Comparison of ENCODE assay signal across 1 cellular context in the genomic region with DNA sequence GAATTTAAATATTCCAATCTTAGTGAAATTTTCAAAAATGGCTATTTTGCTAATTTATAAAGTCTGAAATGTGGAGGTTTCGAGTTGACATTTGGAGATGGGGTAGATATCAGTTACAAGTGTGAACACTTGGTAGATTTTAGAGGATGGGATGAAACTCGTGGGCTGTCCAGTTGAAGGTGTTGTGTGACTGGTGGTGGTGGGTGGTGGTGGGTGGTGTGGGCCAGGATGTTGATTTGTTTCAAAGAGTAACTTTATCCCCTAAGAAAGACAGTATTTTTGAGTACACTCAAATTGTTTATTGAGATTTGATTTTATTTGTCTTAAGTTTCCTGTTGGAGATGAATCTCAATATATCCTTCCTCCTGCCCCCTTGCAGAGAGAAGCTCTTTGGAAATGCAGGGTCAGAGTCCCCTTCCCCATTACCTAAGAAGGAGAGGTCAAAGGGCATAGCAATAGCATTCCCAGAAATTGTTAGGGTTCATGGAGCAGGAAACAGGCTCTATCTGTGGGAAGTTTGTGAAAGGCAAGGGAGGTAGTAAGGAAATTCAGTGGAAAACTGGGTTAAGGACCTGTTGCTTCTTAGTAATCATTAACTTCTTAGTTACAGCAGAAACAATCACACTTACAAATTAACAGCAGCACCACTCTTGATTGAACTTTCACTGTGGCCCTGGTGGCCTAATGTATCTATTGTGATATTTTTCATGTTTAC.
TF ChIP-seq lines count a peak whose summit lies in the region.

No MANE protein-coding gene starts in this region.

TF ChIP-seq in HepG2, 621 proteins besides CTCF, POLR2A, EP300 and RAD21 (continued from another document and continues in another):
- TF ChIP-seq ZNF687 (CRISPR knock-in tag; IDR thresholded peaks at IDR 0.05): no peak
- no peak for TF ChIP-seq ZBTB33 (CRISPR knock-in tag; IDR thresholded peaks at IDR 0.05)
- no peak for TF ChIP-seq AGO2 (optimal IDR thresholded peaks at IDR 0.05; ENCODE audit: low read depth, low read length)
- TF ChIP-seq HOXA3 (CRISPR knock-in tag; IDR thresholded peaks at IDR 0.05): peak; percentile 40; the same call in 1 of the 2 replicates
- TF ChIP-seq KAT7 (CRISPR knock-in tag; IDR thresholded peaks at IDR 0.05; ENCODE audit: borderline replicate concordance): 0 out of 2 replicates have a peak, but pooled peaks have one; percentile 4
- peak; percentile 94 for TF ChIP-seq MED1 (CRISPR knock-in tag; IDR thresholded peaks at IDR 0.05)
- peak; percentile 72; the same call in 1 of the 2 replicates for TF ChIP-seq HHEX (CRISPR knock-in tag; IDR thresholded peaks at IDR 0.05)
- TF ChIP-seq ZNF557 (CRISPR knock-in tag; IDR thresholded peaks at IDR 0.05): no peak
- TF ChIP-seq PAF1 (CRISPR knock-in tag; IDR thresholded peaks at IDR 0.05): no peak
- no peak for TF ChIP-seq ZNF256 (CRISPR knock-in tag; conservative IDR thresholded peaks at IDR 0.05)
- no peak for TF ChIP-seq PLRG1 (conservative IDR thresholded peaks at IDR 0.05)
- TF ChIP-seq TOPORS (CRISPR knock-in tag; IDR thresholded peaks at IDR 0.05): no peak
- TF ChIP-seq ATAD3A (CRISPR knock-in tag; IDR thresholded peaks at IDR 0.05): no peak
- no peak for TF ChIP-seq NFE2L1 (CRISPR knock-in tag; IDR thresholded peaks at IDR 0.05; ENCODE audit: borderline replicate concordance)
- 0 out of 2 replicates have a peak, but pooled peaks have one; percentile 47 for TF ChIP-seq RERE (CRISPR knock-in tag; IDR thresholded peaks at IDR 0.05; ENCODE audit: low read depth)
- TF ChIP-seq, protein P1, sequence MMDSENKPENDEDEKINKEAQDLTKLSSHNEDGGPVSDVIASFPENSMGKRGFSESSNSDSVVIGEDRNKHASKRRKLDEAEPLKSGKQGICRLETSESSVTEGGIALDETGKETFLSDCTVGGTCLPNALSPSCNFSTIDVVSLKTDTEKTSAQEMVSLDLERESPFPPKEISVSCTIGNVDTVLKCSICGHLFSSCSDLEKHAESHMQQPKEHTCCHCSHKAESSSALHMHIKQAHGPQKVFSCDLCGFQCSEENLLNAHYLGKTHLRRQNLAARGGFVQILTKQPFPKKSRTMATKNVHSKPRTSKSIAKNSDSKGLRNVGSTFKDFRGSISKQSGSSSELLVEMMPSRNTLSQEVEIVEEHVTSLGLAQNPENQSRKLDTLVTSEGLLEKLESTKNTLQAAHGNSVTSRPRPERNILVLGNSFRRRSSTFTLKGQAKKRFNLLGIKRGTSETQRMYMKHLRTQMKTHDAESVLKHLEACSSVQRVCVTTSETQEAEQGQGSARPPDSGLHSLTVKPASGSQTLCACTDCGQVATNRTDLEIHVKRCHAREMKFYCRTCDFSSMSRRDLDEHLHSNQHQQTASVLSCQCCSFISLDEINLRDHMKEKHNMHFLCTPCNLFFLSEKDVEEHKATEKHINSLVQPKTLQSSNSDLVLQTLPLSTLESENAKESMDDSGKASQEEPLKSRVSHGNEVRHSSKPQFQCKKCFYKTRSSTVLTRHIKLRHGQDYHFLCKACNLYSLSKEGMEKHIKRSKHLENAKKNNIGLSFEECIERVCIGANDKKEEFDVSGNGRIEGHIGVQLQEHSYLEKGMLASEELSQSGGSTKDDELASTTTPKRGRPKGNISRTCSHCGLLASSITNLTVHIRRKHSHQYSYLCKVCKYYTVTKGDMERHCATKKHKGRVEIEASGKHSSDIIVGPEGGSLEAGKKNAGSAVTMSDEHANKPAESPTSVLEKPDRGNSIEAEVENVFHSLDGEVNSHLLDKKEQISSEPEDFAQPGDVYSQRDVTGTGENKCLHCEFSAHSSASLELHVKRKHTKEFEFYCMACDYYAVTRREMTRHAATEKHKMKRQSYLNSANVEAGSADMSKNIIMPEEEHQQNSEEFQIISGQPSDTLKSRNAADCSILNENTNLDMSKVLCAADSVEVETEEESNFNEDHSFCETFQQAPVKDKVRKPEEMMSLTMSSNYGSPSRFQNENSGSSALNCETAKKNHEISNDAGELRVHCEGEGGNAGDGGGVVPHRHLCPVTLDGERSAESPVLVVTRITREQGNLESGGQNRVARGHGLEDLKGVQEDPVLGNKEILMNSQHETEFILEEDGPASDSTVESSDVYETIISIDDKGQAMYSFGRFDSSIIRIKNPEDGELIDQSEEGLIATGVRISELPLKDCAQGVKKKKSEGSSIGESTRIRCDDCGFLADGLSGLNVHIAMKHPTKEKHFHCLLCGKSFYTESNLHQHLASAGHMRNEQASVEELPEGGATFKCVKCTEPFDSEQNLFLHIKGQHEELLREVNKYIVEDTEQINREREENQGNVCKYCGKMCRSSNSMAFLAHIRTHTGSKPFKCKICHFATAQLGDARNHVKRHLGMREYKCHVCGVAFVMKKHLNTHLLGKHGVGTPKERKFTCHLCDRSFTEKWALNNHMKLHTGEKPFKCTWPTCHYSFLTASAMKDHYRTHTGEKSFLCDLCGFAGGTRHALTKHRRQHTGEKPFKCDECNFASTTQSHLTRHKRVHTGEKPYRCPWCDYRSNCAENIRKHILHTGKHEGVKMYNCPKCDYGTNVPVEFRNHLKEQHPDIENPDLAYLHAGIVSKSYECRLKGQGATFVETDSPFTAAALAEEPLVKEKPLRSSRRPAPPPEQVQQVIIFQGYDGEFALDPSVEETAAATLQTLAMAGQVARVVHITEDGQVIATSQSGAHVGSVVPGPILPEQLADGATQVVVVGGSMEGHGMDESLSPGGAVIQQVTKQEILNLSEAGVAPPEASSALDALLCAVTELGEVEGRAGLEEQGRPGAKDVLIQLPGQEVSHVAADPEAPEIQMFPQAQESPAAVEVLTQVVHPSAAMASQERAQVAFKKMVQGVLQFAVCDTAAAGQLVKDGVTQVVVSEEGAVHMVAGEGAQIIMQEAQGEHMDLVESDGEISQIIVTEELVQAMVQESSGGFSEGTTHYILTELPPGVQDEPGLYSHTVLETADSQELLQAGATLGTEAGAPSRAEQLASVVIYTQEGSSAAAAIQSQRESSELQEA (CRISPR knock-in tag; IDR thresholded peaks at IDR 0.05; ENCODE audit: not compliant biosample characterization): no peak
- no peak for TF ChIP-seq TBP (CRISPR knock-in tag; IDR thresholded peaks at IDR 0.05)
- no peak for TF ChIP-seq ZNF577 (CRISPR knock-in tag; IDR thresholded peaks at IDR 0.05; ENCODE audit: borderline replicate concordance, low read depth)
- TF ChIP-seq ARNT (IDR thresholded peaks at IDR 0.05): no peak
- TF ChIP-seq, protein P2, sequence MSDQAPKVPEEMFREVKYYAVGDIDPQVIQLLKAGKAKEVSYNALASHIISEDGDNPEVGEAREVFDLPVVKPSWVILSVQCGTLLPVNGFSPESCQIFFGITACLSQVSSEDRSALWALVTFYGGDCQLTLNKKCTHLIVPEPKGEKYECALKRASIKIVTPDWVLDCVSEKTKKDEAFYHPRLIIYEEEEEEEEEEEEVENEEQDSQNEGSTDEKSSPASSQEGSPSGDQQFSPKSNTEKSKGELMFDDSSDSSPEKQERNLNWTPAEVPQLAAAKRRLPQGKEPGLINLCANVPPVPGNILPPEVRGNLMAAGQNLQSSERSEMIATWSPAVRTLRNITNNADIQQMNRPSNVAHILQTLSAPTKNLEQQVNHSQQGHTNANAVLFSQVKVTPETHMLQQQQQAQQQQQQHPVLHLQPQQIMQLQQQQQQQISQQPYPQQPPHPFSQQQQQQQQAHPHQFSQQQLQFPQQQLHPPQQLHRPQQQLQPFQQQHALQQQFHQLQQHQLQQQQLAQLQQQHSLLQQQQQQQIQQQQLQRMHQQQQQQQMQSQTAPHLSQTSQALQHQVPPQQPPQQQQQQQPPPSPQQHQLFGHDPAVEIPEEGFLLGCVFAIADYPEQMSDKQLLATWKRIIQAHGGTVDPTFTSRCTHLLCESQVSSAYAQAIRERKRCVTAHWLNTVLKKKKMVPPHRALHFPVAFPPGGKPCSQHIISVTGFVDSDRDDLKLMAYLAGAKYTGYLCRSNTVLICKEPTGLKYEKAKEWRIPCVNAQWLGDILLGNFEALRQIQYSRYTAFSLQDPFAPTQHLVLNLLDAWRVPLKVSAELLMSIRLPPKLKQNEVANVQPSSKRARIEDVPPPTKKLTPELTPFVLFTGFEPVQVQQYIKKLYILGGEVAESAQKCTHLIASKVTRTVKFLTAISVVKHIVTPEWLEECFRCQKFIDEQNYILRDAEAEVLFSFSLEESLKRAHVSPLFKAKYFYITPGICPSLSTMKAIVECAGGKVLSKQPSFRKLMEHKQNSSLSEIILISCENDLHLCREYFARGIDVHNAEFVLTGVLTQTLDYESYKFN (CRISPR knock-in tag; conservative IDR thresholded peaks at IDR 0.05): peak; percentile 92
- TF ChIP-seq SOX6 (IDR thresholded peaks at IDR 0.05): no peak
- TF ChIP-seq SOX6 (CRISPR knock-in tag; IDR thresholded peaks at IDR 0.05): peak; percentile 87
- TF ChIP-seq, protein P3, sequence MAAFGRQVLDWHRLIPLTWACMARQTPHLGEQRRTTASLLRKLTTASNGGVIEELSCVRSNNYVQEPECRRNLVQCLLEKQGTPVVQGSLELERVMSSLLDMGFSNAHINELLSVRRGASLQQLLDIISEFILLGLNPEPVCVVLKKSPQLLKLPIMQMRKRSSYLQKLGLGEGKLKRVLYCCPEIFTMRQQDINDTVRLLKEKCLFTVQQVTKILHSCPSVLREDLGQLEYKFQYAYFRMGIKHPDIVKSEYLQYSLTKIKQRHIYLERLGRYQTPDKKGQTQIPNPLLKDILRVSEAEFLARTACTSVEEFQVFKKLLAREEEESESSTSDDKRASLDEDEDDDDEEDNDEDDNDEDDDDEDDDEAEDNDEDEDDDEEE (CRISPR knock-in tag; IDR thresholded peaks at IDR 0.05): no peak
- TF ChIP-seq GABPA (IDR thresholded peaks at IDR 0.05; ENCODE audit: low read depth, low read length): no peak
- TF ChIP-seq GABPA (CRISPR knock-in tag; IDR thresholded peaks at IDR 0.05; ENCODE audit: low read depth): peak; percentile 21; the same call in 1 of the 2 replicates
- no peak for TF ChIP-seq POLR2G (IDR thresholded peaks at IDR 0.05; ENCODE audit: low read depth, low read length)
- TF ChIP-seq GLI4 (CRISPR knock-in tag; IDR thresholded peaks at IDR 0.05; ENCODE audit: borderline replicate concordance): no peak
- TF ChIP-seq ELF3 (CRISPR knock-in tag; IDR thresholded peaks at IDR 0.05): peak; percentile 90
